ENCODE assay signal across 14 cellular contexts in the genomic region with DNA sequence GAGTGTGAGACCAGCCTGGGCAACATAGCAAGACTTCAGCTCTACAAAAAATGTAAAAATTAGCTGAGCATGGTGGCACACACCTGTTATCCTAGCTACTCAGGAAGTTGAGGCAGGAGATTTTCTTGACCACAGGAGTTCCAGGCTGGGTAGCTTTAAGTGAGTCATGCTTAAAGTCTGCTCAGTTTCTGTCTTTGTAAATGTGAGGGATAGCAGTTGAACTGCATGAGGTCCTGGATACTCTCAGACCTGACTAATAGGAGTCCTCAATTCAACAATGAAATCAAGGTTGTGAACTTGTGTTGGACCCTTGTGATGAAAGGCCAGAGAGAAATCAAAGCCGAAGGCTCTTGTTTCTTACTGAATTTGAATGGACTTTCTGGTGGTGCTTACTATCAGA. TPM values are rescaled to one million over a fixed set of nuclear protein-coding genes. Genes with fewer than 3 reads are reported as not detected.
DNase-seq lines count a peak whose midpoint lies in the region; ATAC-seq, FAIRE-seq and TF ChIP-seq lines count a peak whose summit lies in the region.
"Had no signal": no experiment of that assay in that cellular context is flagged by ENCODE, and none has a peak within 500 bp of the region (broad histone marks: within the 10 kb centered on the region; RNA-seq: fewer than 3 reads in every experiment).

No MANE protein-coding gene starts in this region.

- POLR2A ChIA-PET in HEK293 (lab: Yijun Ruan, JAX) = no interaction called here

- H3K36me3 Mint-ChIP-seq in Calu3 (ENCODE audit: insufficient read depth, unreplicated experiment) (no peaks in the 10 kb centered on the region), endodermal cell (ENCODE audit: low read depth) (no peaks in the 10 kb centered on the region)
- H3K36me3 Mint-ChIP-seq: CD14-positive monocyte had no signal

- H3K4me1 ChIP-seq in HEK293 (ENCODE audit: control insufficient read depth, insufficient read depth, low read length) (no peaks in the 10 kb centered on the region), mesenchymal stem cell (ENCODE audit: control insufficient read depth, insufficient read depth, low read depth, low read length) (peaks cover 18% of the 10 kb centered on the region), kidney (ENCODE audit: control insufficient read depth in 1 of 2, insufficient read depth in 1 of 2, low read depth in 1 of 2, low read length in 2 of 2) (peaks cover 5 to 8% of the 10 kb centered on the region in 2 donors), endodermal cell (ENCODE audit: control insufficient read depth, insufficient read depth, low read length) (no peaks in the 10 kb centered on the region)

- CTCF ChIA-PET in Calu3 (lab: Charles Lee) = no interaction called here
- CTCF ChIA-PET in HEK293 (lab: Yijun Ruan, JAX) = interaction anchor here (0.7 kb wide), 1 partner anchor 573 kb away, joined by 3 read pairs; no protein-coding TSS in a partner anchor

- H3K9me3 Mint-ChIP-seq in Calu3 (ENCODE audit: low read depth, unreplicated experiment) (no peaks in the 10 kb centered on the region), endodermal cell (peaks cover 56% of the 10 kb centered on the region)

- H3K4me2 ChIP-seq in mesenchymal stem cell (ENCODE audit: low read length, poor library complexity, severe bottlenecking) = no peak overlapping the region

- H4K8ac ChIP-seq in mesenchymal stem cell (ENCODE audit: low read length) = no peak overlapping the region

- BruUV-seq in Calu3 (replicated peaks; lab: Mats Ljungman, UMichigan) = no TSS peak

- H3K79me1 ChIP-seq in mesenchymal stem cell (replicated peaks; ENCODE audit: low read length, poor library complexity, severe bottlenecking) = no peaks in the 10 kb centered on the region

- no peak overlapping the region for H2BK12ac ChIP-seq in mesenchymal stem cell (ENCODE audit: low read length in 2 of 2)

- H2AK5ac ChIP-seq in mesenchymal stem cell (ENCODE audit: low read length, severe bottlenecking) = no peak overlapping the region

- H2BK5ac ChIP-seq in mesenchymal stem cell (ENCODE audit: low read depth, low read length, poor library complexity, severe bottlenecking) = no peak overlapping the region

- H2BK120ac ChIP-seq in mesenchymal stem cell (ENCODE audit: low read depth, low read length) = no peak overlapping the region

- H4K91ac ChIP-seq in mesenchymal stem cell (ENCODE audit: low read length) = no peak overlapping the region

- no peak overlapping the region for H2BK15ac ChIP-seq in mesenchymal stem cell (ENCODE audit: low read depth, poor library complexity, severe bottlenecking)

- TF ChIP-seq CTCF in Calu3 (IDR thresholded peaks at IDR 0.05; ENCODE audit: unreplicated experiment) (no peak), HEK293 (tag by site-specific recombination; IDR thresholded peaks at IDR 0.05) (no peak), kidney (IDR thresholded peaks at IDR 0.05; ENCODE audit: borderline replicate concordance, extremely low read depth, insufficient read depth) (no peak), endodermal cell (conservative IDR thresholded peaks at IDR 0.05) (no peak)

- H3K9me3 ChIP-seq in HEK293 (ENCODE audit: control insufficient read depth, insufficient read depth, low read depth, low read length) (no peaks in the 10 kb centered on the region), mesenchymal stem cell (ENCODE audit: control insufficient read depth, low read length) (no peaks in the 10 kb centered on the region), kidney (ENCODE audit: control insufficient read depth in 1 of 2, low read length in 2 of 2) (no peaks in the 10 kb centered on the region), endodermal cell (ENCODE audit: control insufficient read depth, low read length) (no peaks in the 10 kb centered on the region)

- no peak overlapping the region for H3K18ac ChIP-seq in mesenchymal stem cell (ENCODE audit: low read depth in 1 of 2, low read length in 2 of 2)

- FAIRE-seq in kidney (lab: Jason Lieb, UNC) = no peak
- FAIRE-seq: frontal cortex had no signal

- H3K36me3 ChIP-seq in HEK293 (ENCODE audit: control insufficient read depth in 2 of 2, insufficient read depth in 1 of 2, low read length in 2 of 2) = no peaks in the 10 kb centered on the region
- no peaks in the 10 kb centered on the region for H3K36me3 ChIP-seq in mesenchymal stem cell (ENCODE audit: control insufficient read depth in 1 of 2, insufficient read depth in 2 of 2, low read depth in 1 of 2, low read length in 2 of 2)
- no peaks in the 10 kb centered on the region for H3K36me3 ChIP-seq in kidney (ENCODE audit: control insufficient read depth in 1 of 2, insufficient read depth in 2 of 2, low read length in 2 of 2)
- no peaks in the 10 kb centered on the region for H3K36me3 ChIP-seq in endodermal cell (ENCODE audit: control insufficient read depth, insufficient read depth, low read length)

- H3K4me1 Mint-ChIP-seq in Calu3 (ENCODE audit: low read depth, unreplicated experiment) (peaks cover 8% of the 10 kb centered on the region), endodermal cell (peaks cover 12% of the 10 kb centered on the region)

- H3K4me3 ChIP-seq in HEK293 (ENCODE audit: low read depth, low read length) (no peak overlapping the region), mesenchymal stem cell (ENCODE audit: insufficient read depth in 1 of 2, low read depth in 1 of 2, low read length in 2 of 2) (peak overlapping the region in 1 of 2 experiments; percentile 77), kidney (ENCODE audit: low read length in 2 of 2) (peak overlapping the region in 1 of 2 donors; percentile 39), endodermal cell (ENCODE audit: low read length) (no peak overlapping the region)

- no peak overlapping the region for H3K23ac ChIP-seq in mesenchymal stem cell (ENCODE audit: low read length in 2 of 2)

- WGBS in mesenchymal stem cell = 100% methylated on average over 1 of the region's 1 CpG
- 86 to 88% methylated on average over 1 of the region's 1 CpG for WGBS in endodermal cell (ENCODE audit: insufficient coverage in 1 of 2, insufficient read length in 1 of 2), 2 experiments

- ATAC-seq in GM19328 (IDR thresholded peaks at IDR 0.05; ENCODE audit: unreplicated experiment) = no peak
- ATAC-seq: HCT116 had no signal

- H3K9ac ChIP-seq in mesenchymal stem cell (ENCODE audit: low read length) (no peak overlapping the region), kidney (ENCODE audit: low read length in 2 of 2) (no peak overlapping the region), endodermal cell (ENCODE audit: extremely low read depth, low read length, poor library complexity, severe bottlenecking) (no peak overlapping the region)

- H3K27ac Mint-ChIP-seq in Calu3 (ENCODE audit: unreplicated experiment) = no peak overlapping the region
- no peak overlapping the region for H3K27ac Mint-ChIP-seq in endodermal cell

- H3K4me3 Mint-ChIP-seq in Calu3 (ENCODE audit: low read depth, unreplicated experiment) = peak overlapping the region; percentile 54
- no peak overlapping the region for H3K4me3 Mint-ChIP-seq in endodermal cell

- DNase-seq in Calu3 (no peak), astrocyte of the hippocampus (ENCODE audit: low read depth, low spot score) (peak; percentile 19), mesenchymal stem cell (peak; percentile 17), NCI-H2081 (lab: John Stamatoyannopoulos, UW) (no peak), kidney (no peak), endodermal cell (no peak)
- DNase-seq: activated CD8-positive, alpha-beta memory T cell treated with anti-CD3 and anti-CD28 coated beads for 24 hours; activated effector memory CD4-positive, alpha-beta T cell treated with anti-CD3 and anti-CD28 coated beads, Interleukin-2, amount 50 U/mL, for 16 hours; NCI-H1417 had no signal

- H3K27ac ChIP-seq in HEK293 (ENCODE audit: extremely low read depth, low read depth, low read length) = no peak overlapping the region
- H3K27ac ChIP-seq in mesenchymal stem cell (ENCODE audit: low read length, poor library complexity, severe bottlenecking) = no peak overlapping the region
- H3K27ac ChIP-seq in kidney (ENCODE audit: low read depth in 2 of 2, low read length in 2 of 2) = no peak overlapping the region
- H3K27ac ChIP-seq in endodermal cell (ENCODE audit: low read depth, low read length) = no peak overlapping the region

- H3K14ac ChIP-seq in mesenchymal stem cell (ENCODE audit: low read length in 2 of 2) = no peak overlapping the region

- H3K27me3 Mint-ChIP-seq in Calu3 (ENCODE audit: unreplicated experiment) (peaks cover 3% of the 10 kb centered on the region), endodermal cell (ENCODE audit: insufficient read depth) (peaks cover 17% of the 10 kb centered on the region)

- intact Hi-C loops in Calu3 (cut with micrococcal nuclease; ENCODE audit: unreplicated experiment) (no loop called here), kidney (cut with DNase I) (no loop called here)

- H3K27me3 ChIP-seq in mesenchymal stem cell (ENCODE audit: control insufficient read depth in 1 of 2, insufficient read depth in 1 of 2, low read length in 2 of 2) (peaks cover 0 to 39% of the 10 kb centered on the region in 2 experiments), endodermal cell (ENCODE audit: control insufficient read depth, insufficient read depth, low read length, poor library complexity, severe bottlenecking) (no peaks in the 10 kb centered on the region)

- H2AFZ ChIP-seq in mesenchymal stem cell (ENCODE audit: low read depth, low read length) = no peak overlapping the region

- H3K4ac ChIP-seq in mesenchymal stem cell (ENCODE audit: low read depth in 1 of 2, low read length in 2 of 2) = no peak overlapping the region

TF ChIP-seq in HEK293, 187 proteins besides CTCF, POLR2A, EP300 and RAD21 (continues in another document):
- TF ChIP-seq, protein P1, sequence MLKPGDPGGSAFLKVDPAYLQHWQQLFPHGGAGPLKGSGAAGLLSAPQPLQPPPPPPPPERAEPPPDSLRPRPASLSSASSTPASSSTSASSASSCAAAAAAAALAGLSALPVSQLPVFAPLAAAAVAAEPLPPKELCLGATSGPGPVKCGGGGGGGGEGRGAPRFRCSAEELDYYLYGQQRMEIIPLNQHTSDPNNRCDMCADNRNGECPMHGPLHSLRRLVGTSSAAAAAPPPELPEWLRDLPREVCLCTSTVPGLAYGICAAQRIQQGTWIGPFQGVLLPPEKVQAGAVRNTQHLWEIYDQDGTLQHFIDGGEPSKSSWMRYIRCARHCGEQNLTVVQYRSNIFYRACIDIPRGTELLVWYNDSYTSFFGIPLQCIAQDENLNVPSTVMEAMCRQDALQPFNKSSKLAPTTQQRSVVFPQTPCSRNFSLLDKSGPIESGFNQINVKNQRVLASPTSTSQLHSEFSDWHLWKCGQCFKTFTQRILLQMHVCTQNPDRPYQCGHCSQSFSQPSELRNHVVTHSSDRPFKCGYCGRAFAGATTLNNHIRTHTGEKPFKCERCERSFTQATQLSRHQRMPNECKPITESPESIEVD (tag by site-specific recombination; IDR thresholded peaks at IDR 0.05) = no peak
- TF ChIP-seq PRDM1 (tag by site-specific recombination; IDR thresholded peaks at IDR 0.05) = no peak
- no peak for TF ChIP-seq KLF1 (tag by site-specific recombination; IDR thresholded peaks at IDR 0.05)
- no peak for TF ChIP-seq TRIM28 (IDR thresholded peaks at IDR 0.05; ENCODE audit: borderline replicate concordance, low read length)

RNA-seq across cellular contexts. Expression of gene STARD8, which starts 45.2 kb away (rescaled TPM):
- total RNA-seq in Calu3 (2022) (0.45 and 0.47 TPM in 2 replicates), kidney (23.4 TPM), endodermal cell (1 to 10 TPM; 1.5 to 1.8 TPM)
- 0.19 TPM for polyA plus RNA-seq in mesenchymal stem cell (2013, experiment 1 of 2)
- polyA plus RNA-seq in mesenchymal stem cell (2013, experiment 2 of 2) = 0.18 TPM
- polyA plus RNA-seq in kidney (ENCODE audit: insufficient read depth, low read depth, low replicate concordance) = 12.7 TPM
- polyA plus RNA-seq in endodermal cell (2013, experiment 1 of 2) = 3.1 TPM
- polyA plus RNA-seq in endodermal cell (2013, experiment 2 of 2) = 2.7 TPM

Comparison
In these comparisons a context has a peak if more than half of its experiments do, and no peak if none do; other contexts are left out.
1. DNase-seq: peak in astrocyte of the hippocampus (single experiment) and mesenchymal stem cell (single experiment); none in Calu3 (single experiment), NCI-H2081 (0 of 2), kidney (single experiment) and endodermal cell (single experiment).